ENCODE assay signal across 25 cellular contexts in genomic region chr7:93320856-93321255, GRCh38.
"Had no signal": no experiment of that assay in that cellular context is flagged by ENCODE, and none has a peak within 500 bp of the region (broad histone marks: within the 10 kb centered on the region; RNA-seq: fewer than 3 reads in every experiment).

No MANE protein-coding gene starts in this region.

- H3K4me1 ChIP-seq: colonic mucosa, esophagus squamous epithelium, gastrocnemius medialis, heart right ventricle, left lung, lower lobe of right lung had no signal

- H3K4me3 ChIP-seq: colonic mucosa, esophagus squamous epithelium, gastrocnemius medialis, heart right ventricle, left lung, lower lobe of right lung had no signal

- FAIRE-seq: endometrium, islet of Langerhans, keratinocyte had no signal

- H3K9me3 ChIP-seq: colonic mucosa, esophagus squamous epithelium, gastrocnemius medialis, heart right ventricle, left lung, lower lobe of right lung had no signal

- H3K27me3 ChIP-seq: colonic mucosa, esophagus squamous epithelium, gastrocnemius medialis, heart right ventricle, left lung had no signal

- DNase-seq: colonic mucosa; cortex of kidney; effector CD8-positive, alpha-beta T cell; effector memory CD8-positive, alpha-beta T cell; endodermal cell; erythroblast; esophagus squamous epithelium; foreskin fibroblast; foreskin melanocyte; gastrocnemius medialis; glutamatergic neuron; head of caudate nucleus; heart right ventricle; hippocampal formation; left cardiac atrium; left lung; left ventricle myocardium superior; lower lobe of right lung; mesendoderm; midbrain had no signal

- ATAC-seq: effector memory CD8-positive, alpha-beta T cell; esophagus mucosa; gastrocnemius medialis; heart right ventricle; left cardiac atrium; left lung; left ventricle myocardium superior; lower lobe of right lung had no signal

- H3K36me3 ChIP-seq: colonic mucosa had no signal

- H3K27ac ChIP-seq: colonic mucosa, epithelial cell of prostate, esophagus squamous epithelium, gastrocnemius medialis, heart right ventricle, left lung, lower lobe of right lung had no signal
